8 cellular contexts compared by ENCODE assay signal in genomic region chr12:7019043-7019569, GRCh38. TPM values are rescaled to one million over a fixed set of nuclear protein-coding genes. Genes with fewer than 3 reads are reported as not detected.
A peak's percentile ranks its signal among the peaks of the same experiment; 100 is the strongest.
DNase-seq lines count a peak whose midpoint lies in the region; ATAC-seq and TF ChIP-seq lines count a peak whose summit lies in the region.

No MANE protein-coding gene starts in this region.

- H3K9ac ChIP-seq in stomach smooth muscle (ENCODE audit: low read length in 2 of 2): peak overlapping the region; percentile 60 to 83

- peaks cover 1% of the 10 kb centered on the region for H3K36me3 Mint-ChIP-seq in T-helper 2 cell treated with Interferon-gamma antibody and Interleukin-4, amounts not matched to agents 5 μg/mL and 100 μg/mL, for 36 hours (ENCODE audit: low read depth)

- H3K36me3 ChIP-seq in iPS DF 6.9 (ENCODE audit: control insufficient read depth, insufficient read depth, low read length): no peaks in the 10 kb centered on the region
- peaks cover 0 to 2% of the 10 kb centered on the region in 2 donors for H3K36me3 ChIP-seq in stomach smooth muscle (ENCODE audit: control insufficient read depth in 2 of 2, insufficient read depth in 2 of 2, low read length in 2 of 2)

- no peak for ATAC-seq in esophagus mucosa
- no peak for ATAC-seq in GM18858 (IDR thresholded peaks at IDR 0.05; ENCODE audit: unreplicated experiment)
- no peak for ATAC-seq in GM21423 (IDR thresholded peaks at IDR 0.05; ENCODE audit: unreplicated experiment)

- no peaks in the 10 kb centered on the region for H3K4me1 ChIP-seq in iPS DF 6.9 (ENCODE audit: control insufficient read depth, insufficient read depth, low read length)
- H3K4me1 ChIP-seq in stomach smooth muscle (ENCODE audit: control insufficient read depth, insufficient read depth, low read length): peaks cover 3% of the 10 kb centered on the region

- no peak; the same call in none of the 2 replicates for TF ChIP-seq CTCF in VCaP (conservative IDR thresholded peaks at IDR 0.05)

- H3K4me3 Mint-ChIP-seq in T-helper 2 cell treated with Interferon-gamma antibody and Interleukin-4, amounts not matched to agents 5 μg/mL and 100 μg/mL, for 36 hours: peak overlapping the region; percentile 99

- no peak for DNase-seq in T-helper 2 cell treated with Interferon-gamma antibody and Interleukin-4, amounts not matched to agents 5 μg/mL and 100 μg/mL, for 36 hours (ENCODE audit: low spot score)
- no peak for DNase-seq in T-helper 2 cell
- DNase-seq in iPS DF 6.9 (ENCODE audit: low read depth, low spot score): no peak

- peak overlapping the region; percentile 96 for H3K27ac Mint-ChIP-seq in T-helper 2 cell treated with Interferon-gamma antibody and Interleukin-4, amounts not matched to agents 5 μg/mL and 100 μg/mL, for 36 hours

- no CpG with 5 or more reads among the region's 6 CpGs for WGBS in iPS DF 6.9 (ENCODE audit: insufficient coverage, insufficient read length)

- H3K4me3 ChIP-seq in iPS DF 6.9 (ENCODE audit: low read length) (peak overlapping the region; percentile 60; the same call in 1 of the 2 replicates), stomach smooth muscle (ENCODE audit: low read length in 2 of 2) (peak overlapping the region; percentile 85 to 90)

- no peaks in the 10 kb centered on the region for H3K9me3 ChIP-seq in iPS DF 6.9 (ENCODE audit: control insufficient read depth, insufficient read depth, low read length)
- H3K9me3 ChIP-seq in stomach smooth muscle (ENCODE audit: control insufficient read depth in 2 of 2, low read length in 2 of 2): no peaks in the 10 kb centered on the region

- no peaks in the 10 kb centered on the region for H3K27me3 Mint-ChIP-seq in T-helper 2 cell treated with Interferon-gamma antibody and Interleukin-4, amounts not matched to agents 5 μg/mL and 100 μg/mL, for 36 hours (ENCODE audit: low read depth)

- H3K4me1 Mint-ChIP-seq in T-helper 2 cell treated with Interferon-gamma antibody and Interleukin-4, amounts not matched to agents 5 μg/mL and 100 μg/mL, for 36 hours (ENCODE audit: low read depth): peaks cover 22% of the 10 kb centered on the region

- no peaks in the 10 kb centered on the region for H3K9me3 Mint-ChIP-seq in T-helper 2 cell treated with Interferon-gamma antibody and Interleukin-4, amounts not matched to agents 5 μg/mL and 100 μg/mL, for 36 hours

- peak overlapping the region; percentile 90 for H3K27ac ChIP-seq in VCaP
- H3K27ac ChIP-seq in iPS DF 6.9 (ENCODE audit: low read length): no peak overlapping the region
- no peak overlapping the region for H3K27ac ChIP-seq in stomach smooth muscle (ENCODE audit: low read length)

- H3K27me3 ChIP-seq in iPS DF 6.9 (ENCODE audit: control insufficient read depth, insufficient read depth, low read length): no peaks in the 10 kb centered on the region
- no peaks in the 10 kb centered on the region for H3K27me3 ChIP-seq in stomach smooth muscle (ENCODE audit: control insufficient read depth in 1 of 2, insufficient read depth in 2 of 2, low read length in 2 of 2)

RNA-seq across cellular contexts. Expression of gene LPCAT3, which starts 0.8 kb away (rescaled TPM):
- 40.3 TPM for total RNA-seq in esophagus mucosa

RNA-seq across cellular contexts. Expression of gene C1S, which starts 41.4 kb away (rescaled TPM):
- 36.5 TPM for total RNA-seq in esophagus mucosa

RNA-seq across cellular contexts. Expression of gene EMG1, which starts 48.4 kb away (rescaled TPM):
- total RNA-seq in esophagus mucosa: 53.9 TPM

RNA-seq across cellular contexts. Expression of gene PHB2, which starts 48.6 kb away (rescaled TPM):
- 221 TPM for total RNA-seq in esophagus mucosa
